Comparison of ENCODE assay signal across 2 cellular contexts in genomic region chr10:97365761-97366351, GRCh38.
TF ChIP-seq lines count a peak whose summit lies in the region.

No MANE protein-coding gene starts in this region.

TF ChIP-seq in liver, 16 proteins besides CTCF, POLR2A, EP300 and RAD21:
- TF ChIP-seq NR2F2 (IDR thresholded peaks at IDR 0.05) (no peak), RXRA (IDR thresholded peaks at IDR 0.05) (no peak), HNF4A (conservative IDR thresholded peaks at IDR 0.05) (no peak)

TF ChIP-seq in HepG2, 621 proteins besides CTCF, POLR2A, EP300 and RAD21:
- TF ChIP-seq ELF1 (CRISPR knock-in tag; IDR thresholded peaks at IDR 0.05) = no peak
- no peak for TF ChIP-seq ZNF563 (CRISPR knock-in tag; IDR thresholded peaks at IDR 0.05)
